ENCODE assay signal across 27 cellular contexts in genomic region chr20:38129893-38130609, GRCh38. TPM values are rescaled to one million over a fixed set of nuclear protein-coding genes. Genes with fewer than 3 reads are reported as not detected.
DNase-seq lines count a peak whose midpoint lies in the region; TF ChIP-seq lines count a peak whose summit lies in the region.
"Had no signal": no experiment of that assay in that cellular context is flagged by ENCODE, and none has a peak within 500 bp of the region (broad histone marks: within the 10 kb centered on the region; RNA-seq: fewer than 3 reads in every experiment).

No MANE protein-coding gene starts in this region.

- H3K79me2 ChIP-seq in PC-9 (ENCODE audit: low read depth) (peaks cover 11% of the 10 kb centered on the region; the same call in 1 of the 2 replicates), osteoblast (ENCODE audit: insufficient read depth, low read length) (no peaks in the 10 kb centered on the region)

- H3K27me3 ChIP-seq in AG04450 (ENCODE audit: control insufficient read depth, insufficient read depth, low read length): no peaks in the 10 kb centered on the region
- H3K27me3 ChIP-seq in PC-9 (ENCODE audit: insufficient read depth, low read depth): no peaks in the 10 kb centered on the region
- H3K27me3 ChIP-seq in left ventricle myocardium inferior (ENCODE audit: low read depth): no peaks in the 10 kb centered on the region
- H3K27me3 ChIP-seq in osteoblast (ENCODE audit: insufficient read depth, low read length): no peaks in the 10 kb centered on the region
- H3K27me3 ChIP-seq: adrenal gland, brain microvascular endothelial cell, MG63 had no signal

- H3F3A ChIP-seq in PC-9 (ENCODE audit: insufficient read depth, low read depth): peaks cover 96% of the 10 kb centered on the region

- no peak for DNase-seq in AG04450 (ENCODE audit: low read depth, low spot score)
- no peak for DNase-seq in PC-9
- DNase-seq in left ventricle myocardium inferior: no peak
- no peak for DNase-seq in osteoblast (ENCODE audit: insufficient read length, low spot score, missing footprints)
- no peak for DNase-seq in HuH-7.5 (ENCODE audit: low spot score)
- DNase-seq in NOMO-1 treated with DMSO at 0.1 percent for 48 hours (lab: John Stamatoyannopoulos, UW; ENCODE audit: unreplicated experiment): no peak
- no peak for DNase-seq in GM19238 (ENCODE audit: insufficient read length, low spot score)
- no peak for DNase-seq in activated T-cell treated with anti-CD3 and anti-CD28 coated beads, Interleukin-2, amount 50 U/mL, for 24 hours
- DNase-seq: ACHN; activated CD4-positive, alpha-beta T cell treated with anti-CD3 and anti-CD28 coated beads, Interleukin-2, amount 10 ng/mL, durations not matched to agents 24 days and 14 days; activated gamma-delta T cell treated with Interleukin-2 at 50 U/mL for 16 hours; activated T-cell treated with anti-CD3 and anti-CD28 coated beads, Interleukin-2, amount 50 U/mL, for 4 hours; brain microvascular endothelial cell; effector CD4-positive, alpha-beta T cell; HCEC 1CT; KG1; mesendoderm; MG63; NCI-H146; NCI-H446; NCI-H82; nucleus accumbens; stimulated activated CD8-positive, alpha-beta memory T cell treated with anti-CD3 and anti-CD28 coated beads, Interleukin-4, amount 100 ng/mL, for 48 hours had no signal

- no peaks in the 10 kb centered on the region for H3K9me2 ChIP-seq in PC-9 (ENCODE audit: insufficient read depth)

- H3K27me3 Mint-ChIP-seq in activated T-cell treated with anti-CD3 and anti-CD28 coated beads, Interleukin-2, amount 50 U/mL, for 24 hours: no peaks in the 10 kb centered on the region
- H3K27me3 Mint-ChIP-seq: activated CD4-positive, alpha-beta T cell treated with anti-CD3 and anti-CD28 coated beads, Interleukin-2, amount 10 ng/mL, durations not matched to agents 24 days and 14 days had no signal

- H3K4me3 ChIP-seq in AG04450 (ENCODE audit: low read depth, low read length) (no peak overlapping the region), PC-9 (no peak overlapping the region), left ventricle myocardium inferior (no peak overlapping the region), osteoblast (ENCODE audit: insufficient read depth, low read length) (no peak overlapping the region)
- H3K4me3 ChIP-seq: adrenal gland, MG63, skin epidermis had no signal

- CTCF ChIA-PET in AG04450 (lab: Charles Lee) (no interaction called here), PC-9 (lab: Charles Lee) (no interaction called here)

- no peaks in the 10 kb centered on the region for H3K36me3 Mint-ChIP-seq in activated T-cell treated with anti-CD3 and anti-CD28 coated beads, Interleukin-2, amount 50 U/mL, for 24 hours (ENCODE audit: low read depth)
- H3K36me3 Mint-ChIP-seq: type B pancreatic cell had no signal

- peaks cover 6% of the 10 kb centered on the region for H3K4me1 Mint-ChIP-seq in activated T-cell treated with anti-CD3 and anti-CD28 coated beads, Interleukin-2, amount 50 U/mL, for 24 hours (ENCODE audit: low read depth)

- no peak for TF ChIP-seq CTCF in AG04450 (IDR thresholded peaks at IDR 0.05; ENCODE audit: low read depth, low read length)
- no peak for TF ChIP-seq CTCF in PC-9 (conservative IDR thresholded peaks at IDR 0.05)
- no peak for TF ChIP-seq CTCF in left ventricle myocardium inferior (IDR thresholded peaks at IDR 0.05; ENCODE audit: borderline replicate concordance)
- no peak for TF ChIP-seq CTCF in osteoblast (IDR thresholded peaks at IDR 0.05; ENCODE audit: extremely low read depth, low read depth, low read length)

- H4K20me1 ChIP-seq in PC-9 (ENCODE audit: insufficient read depth) (no peaks in the 10 kb centered on the region), osteoblast (ENCODE audit: insufficient read depth, low read length) (peaks cover 1% of the 10 kb centered on the region)

- no peak overlapping the region for H3K4me2 ChIP-seq in PC-9
- no peak overlapping the region for H3K4me2 ChIP-seq in osteoblast (ENCODE audit: insufficient read depth, low read length)

- no peak overlapping the region for H3K27ac Mint-ChIP-seq in activated T-cell treated with anti-CD3 and anti-CD28 coated beads, Interleukin-2, amount 50 U/mL, for 24 hours
- H3K27ac Mint-ChIP-seq: activated CD4-positive, alpha-beta T cell treated with anti-CD3 and anti-CD28 coated beads, Interleukin-2, amount 10 ng/mL, durations not matched to agents 24 days and 14 days; type B pancreatic cell had no signal

- H3K4me1 ChIP-seq in PC-9 (replicated peaks; ENCODE audit: insufficient read depth) (peaks cover 88% of the 10 kb centered on the region), left ventricle myocardium inferior (peaks cover 76% of the 10 kb centered on the region), osteoblast (ENCODE audit: insufficient read depth, low read length) (peaks cover 52% of the 10 kb centered on the region)

- H2AFZ ChIP-seq in PC-9 (no peak overlapping the region), osteoblast (ENCODE audit: low read length) (no peak overlapping the region)

- BruUV-seq in PC-9 (replicated peaks; lab: Mats Ljungman, UMichigan): no TSS peak

- H3K27ac ChIP-seq in AG04450 (ENCODE audit: low read depth, low read length) (peak overlapping the region; percentile 31), PC-9 (peak overlapping the region; percentile 97), left ventricle myocardium inferior (replicated peaks) (peak overlapping the region; percentile 90), osteoblast (ENCODE audit: low read depth, low read length) (peak overlapping the region; percentile 63)
- H3K27ac ChIP-seq: brain microvascular endothelial cell, epithelial cell of prostate, skin epidermis had no signal

- H3K9me3 ChIP-seq in AG04450 (ENCODE audit: control insufficient read depth, insufficient read depth, low read length) (no peaks in the 10 kb centered on the region; the same call in 1 of the 2 replicates), PC-9 (ENCODE audit: insufficient read depth, low read depth) (no peaks in the 10 kb centered on the region), left ventricle myocardium inferior (replicated peaks) (no peaks in the 10 kb centered on the region), osteoblast (ENCODE audit: low read depth, low read length) (no peaks in the 10 kb centered on the region)
- H3K9me3 ChIP-seq: adrenal gland, MG63 had no signal

- no peaks in the 10 kb centered on the region for H3K9me3 Mint-ChIP-seq in activated T-cell treated with anti-CD3 and anti-CD28 coated beads, Interleukin-2, amount 50 U/mL, for 24 hours
- H3K9me3 Mint-ChIP-seq: activated CD4-positive, alpha-beta T cell treated with anti-CD3 and anti-CD28 coated beads, Interleukin-2, amount 10 ng/mL, durations not matched to agents 24 days and 14 days; activated T-cell treated with anti-CD3 and anti-CD28 coated beads, Interleukin-2, amount 50 U/mL, for 4 hours; type B pancreatic cell had no signal

- POLR2A ChIA-PET in AG04450 (lab: Yijun Ruan, JAX): no interaction called here
- POLR2A ChIA-PET in PC-9 (lab: Charles Lee; ENCODE audit: unreplicated experiment): interaction anchor here (0.6 kb wide), 1 partner anchor 14 kb away, joined by 3 read pairs; no protein-coding TSS in a partner anchor

- H3K4me3 Mint-ChIP-seq in activated T-cell treated with anti-CD3 and anti-CD28 coated beads, Interleukin-2, amount 50 U/mL, for 24 hours: no peak overlapping the region
- H3K4me3 Mint-ChIP-seq: activated CD4-positive, alpha-beta T cell treated with anti-CD3 and anti-CD28 coated beads, Interleukin-2, amount 10 ng/mL, durations not matched to agents 24 days and 14 days; activated T-cell treated with anti-CD3 and anti-CD28 coated beads, Interleukin-2, amount 50 U/mL, for 4 hours; type B pancreatic cell had no signal

- peaks cover 43% of the 10 kb centered on the region for H3K36me3 ChIP-seq in PC-9 (ENCODE audit: low read depth)
- peaks cover 55% of the 10 kb centered on the region for H3K36me3 ChIP-seq in left ventricle myocardium inferior
- peaks cover 70% of the 10 kb centered on the region for H3K36me3 ChIP-seq in osteoblast (ENCODE audit: insufficient read depth, low read length)

- intact Hi-C loops in PC-9 (cut with micrococcal nuclease; ENCODE audit: unreplicated experiment) (no loop called here), left ventricle myocardium inferior (cut with micrococcal nuclease) (no loop called here)

RNA-seq across cellular contexts. Expression of gene TGM2, which starts 35.0 kb away (rescaled TPM):
- 326 and 398 TPM in 2 replicates for polyA plus RNA-seq in AG04450 (2011; rRNA removed)
- 277 and 363 TPM in 2 replicates for polyA minus RNA-seq in AG04450 (2011; rRNA and poly(A)+ RNA removed)
- total RNA-seq in PC-9 (2021): 286 and 333 TPM in 2 replicates
- total RNA-seq in left ventricle myocardium inferior: 846 TPM
- total RNA-seq in osteoblast: 78.2 and 137 TPM in 2 replicates

Comparison
In these comparisons a context has a peak if more than half of its experiments do, and no peak if none do; other contexts are left out.
1. H3K27ac ChIP-seq: peak in every context shown above with its lines; median percentile 97 in PC-9; 90 in left ventricle myocardium inferior; 63 in osteoblast; 31 in AG04450.